22 cellular contexts compared by ENCODE assay signal in genomic region chr15:31523655-31524049, GRCh38.
"Had no signal": no experiment of that assay in that cellular context is flagged by ENCODE, and none has a peak within 500 bp of the region (broad histone marks: within the 10 kb centered on the region; RNA-seq: fewer than 3 reads in every experiment).

No MANE protein-coding gene starts in this region.

- H3K27ac ChIP-seq: epithelial cell of prostate, gastrocnemius medialis, lower lobe of right lung, pancreas, sigmoid colon, spleen, testis, tibial artery had no signal

- H3K4me3 Mint-ChIP-seq: endodermal cell; natural killer cell; stimulated activated memory B cell treated with anti-CD40 and anti-IgM and Interleukin-4, amounts not matched to agents 10 μg/mL and 1 μg/mL and 100 μg/mL, for 72 hours; type B pancreatic cell had no signal

- H3K27ac Mint-ChIP-seq: endodermal cell; natural killer cell; stimulated activated memory B cell treated with anti-CD40 and anti-IgM and Interleukin-4, amounts not matched to agents 10 μg/mL and 1 μg/mL and 100 μg/mL, for 72 hours; type B pancreatic cell had no signal

- ATAC-seq: esophagus mucosa; gastrocnemius medialis; left ventricle myocardium superior; natural killer cell; pancreas; stimulated activated memory B cell treated with anti-CD40 and anti-IgM and Interleukin-4, amounts not matched to agents 10 μg/mL and 1 μg/mL and 100 μg/mL, for 72 hours; stimulated activated naive CD8-positive, alpha-beta T cell treated with anti-CD3 and anti-CD28 coated beads, Interleukin-15, Interleukin-2, amounts not matched to agents 100 U/mL and 50 U/mL, for 24 hours had no signal

- H3K36me3 Mint-ChIP-seq: natural killer cell; stimulated activated memory B cell treated with anti-CD40 and anti-IgM and Interleukin-4, amounts not matched to agents 10 μg/mL and 1 μg/mL and 100 μg/mL, for 72 hours; type B pancreatic cell had no signal

- H3K4me1 Mint-ChIP-seq: endodermal cell, natural killer cell had no signal

- H3K4me3 ChIP-seq: gastrocnemius medialis, lower lobe of right lung, pancreas, sigmoid colon, spleen, testis, tibial artery had no signal

- H3K4me1 ChIP-seq: gastrocnemius medialis, lower lobe of right lung, pancreas, sigmoid colon, testis, tibial artery had no signal

- H3K9me3 ChIP-seq: gastrocnemius medialis, lower lobe of right lung, pancreas, sigmoid colon, spleen, testis, tibial artery had no signal

- H3K27me3 ChIP-seq: gastrocnemius medialis, pancreas, sigmoid colon, testis, tibial artery had no signal

- H3K36me3 ChIP-seq: gastrocnemius medialis, lower lobe of right lung, pancreas, sigmoid colon, spleen had no signal

- H3K27me3 Mint-ChIP-seq: progenitor cell of endocrine pancreas, type B pancreatic cell had no signal

- DNase-seq: effector CD8-positive, alpha-beta T cell; endodermal cell; foreskin fibroblast; gastrocnemius medialis; head of caudate nucleus; left ventricle myocardium superior; lower lobe of right lung; natural killer cell; occipital lobe; pancreas; sigmoid colon; spleen; stimulated activated CD4-positive, alpha-beta T cell treated with anti-CD3 and anti-CD28 coated beads, Interleukin-4, amount 100 ng/mL, for 4 hours; stimulated activated naive CD8-positive, alpha-beta T cell treated with anti-CD3 and anti-CD28 coated beads, Interleukin-15, Interleukin-2, amounts not matched to agents 100 U/mL and 50 U/mL, for 24 hours; substantia nigra; testis; tibial artery had no signal

- H3K9me3 Mint-ChIP-seq: endodermal cell; natural killer cell; stimulated activated memory B cell treated with anti-CD40 and anti-IgM and Interleukin-4, amounts not matched to agents 10 μg/mL and 1 μg/mL and 100 μg/mL, for 72 hours; type B pancreatic cell had no signal
